ENCODE assay signal across 8 cellular contexts in genomic region chr3:46705022-46705530, GRCh38. TPM values are rescaled to one million over a fixed set of nuclear protein-coding genes. Genes with fewer than 3 reads are reported as not detected.
DNase-seq lines count a peak whose midpoint lies in the region; ATAC-seq and TF ChIP-seq lines count a peak whose summit lies in the region.

No MANE protein-coding gene starts in this region.

- no peak overlapping the region for H3K27ac ChIP-seq in esophagus muscularis mucosa (replicated peaks in 1 of 4)
- H3K27ac ChIP-seq in substantia nigra (ENCODE audit: low read depth, low read length, poor library complexity, severe bottlenecking): no peak overlapping the region

- H3K27me3 ChIP-seq in esophagus muscularis mucosa: peaks cover 0 to 7% (median 0%) of the 10 kb centered on the region in 4 donors

- peak; percentile 65 for ATAC-seq in HG03432 (IDR thresholded peaks at IDR 0.05; ENCODE audit: unreplicated experiment)

- peak overlapping the region in 1 of 3 experiments; percentile 19 for H3K4me3 Mint-ChIP-seq in nephron

- H3K27me3 Mint-ChIP-seq in nephron (ENCODE audit: low read depth): peaks cover 33% of the 10 kb centered on the region

- H3K36me3 Mint-ChIP-seq in nephron (ENCODE audit: low read depth): no peaks in the 10 kb centered on the region

- peaks cover 17 to 27% (median 22%) of the 10 kb centered on the region in 4 donors for H3K4me1 ChIP-seq in esophagus muscularis mucosa

- no peaks in the 10 kb centered on the region for H3K9me3 ChIP-seq in esophagus muscularis mucosa

- peaks cover 8% of the 10 kb centered on the region for H3K4me1 Mint-ChIP-seq in nephron

- WGBS in esophagus muscularis mucosa: 0% methylated on average over 3 of the region's 4 CpGs

- TF ChIP-seq CTCF in esophagus muscularis mucosa (IDR thresholded peaks at IDR 0.05) (peak; percentile 91 to 99 (median 97)), nephron (IDR thresholded peaks at IDR 0.05; ENCODE audit: unreplicated experiment in 3 of 3) (peak; percentile 95 to 97 (median 97))

- no peak overlapping the region for H3K27ac Mint-ChIP-seq in nephron

- H3K36me3 ChIP-seq in esophagus muscularis mucosa: no peaks in the 10 kb centered on the region

- no peak overlapping the region for H3K4me3 ChIP-seq in esophagus muscularis mucosa

- H3K9me3 Mint-ChIP-seq in nephron: no peaks in the 10 kb centered on the region

- no peak for TF ChIP-seq EP300 in esophagus muscularis mucosa (IDR thresholded peaks at IDR 0.05)

- TF ChIP-seq POLR2A in esophagus muscularis mucosa (IDR thresholded peaks at IDR 0.05; ENCODE audit: low read depth): no peak

- intact Hi-C loops in esophagus muscularis mucosa (cut with DNase I): loop anchor here (2.0 to 5.0 kb wide), 2 partner anchors 157 to 190 kb away; partner anchors contain the start of gene MYL3

- DNase-seq in ELR (ENCODE audit: low read depth) (peak; percentile 72), NOMO-1 treated with dmso at 0.1 percent for 144 hours (lab: John Stamatoyannopoulos, UW; ENCODE audit: unreplicated experiment) (peak; percentile 9), activated T-cell treated with anti-CD3 and anti-CD28 coated beads for 4 hours (peak; percentile 58), esophagus muscularis mucosa (ENCODE audit: extremely low spot score) (no peak), substantia nigra (lab: John Stamatoyannopoulos, UW) (peak in 44 of 49 donors; percentile 8 to 98 (median 46)), mesenteric fat pad (ENCODE audit: low spot score) (no peak)

RNA-seq across cellular contexts. Expression of gene TMIE, which starts 3.9 kb away (rescaled TPM):
- total RNA-seq in esophagus muscularis mucosa (1 to 10 TPM in 1 of 4 donors, under 1 TPM in 2, not detected in 1; 0.33 to 1.2 (median 0.69) TPM), mesenteric fat pad (0.19 TPM)

RNA-seq across cellular contexts. Expression of gene ALS2CL, which starts 11.6 kb away (rescaled TPM):
- total RNA-seq in esophagus muscularis mucosa (10 to 100 TPM in 2 of 4 donors, 1 to 10 TPM in 2; 3.3 to 11.8 (median 10.8) TPM), mesenteric fat pad (8.4 TPM)

RNA-seq across cellular contexts. Expression of gene PRSS50, which starts 12.6 kb away (rescaled TPM):
- total RNA-seq in esophagus muscularis mucosa: under 1 TPM in 3 of 4 donors, not detected in 1; 0.32 to 0.46 (median 0.42) TPM
- not detected for total RNA-seq in mesenteric fat pad

Comparison
In these comparisons a context has a peak if more than half of its experiments do, and no peak if none do; other contexts are left out.
1. DNase-seq: peak in ELR (single experiment), NOMO-1 treated with dmso at 0.1 percent for 144 hours (single experiment), activated T-cell treated with anti-CD3 and anti-CD28 coated beads for 4 hours (single experiment) and substantia nigra (44 of 49); none in esophagus muscularis mucosa (single experiment) and mesenteric fat pad (single experiment).